In the genomic region with DNA sequence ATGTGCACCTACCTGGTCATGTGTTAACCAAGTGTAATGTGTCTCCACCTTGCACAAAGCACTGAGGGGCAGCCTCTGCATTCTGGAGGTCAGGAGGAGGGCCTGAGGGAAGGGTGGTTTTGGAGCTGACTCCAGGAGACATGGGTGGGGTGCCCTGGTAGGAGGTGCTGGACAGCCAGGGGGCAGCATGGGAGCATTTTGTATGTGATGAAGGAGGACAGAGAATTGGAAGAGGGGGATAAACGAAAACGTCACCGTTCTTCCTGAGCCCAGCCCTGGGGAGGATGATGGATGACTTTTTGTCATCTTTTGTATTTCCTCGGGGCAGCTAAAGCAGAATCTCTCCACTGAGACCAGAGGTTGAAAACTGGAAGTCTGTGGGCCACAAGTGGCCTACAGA, we compare ENCODE assay signal across 11 cellular contexts.
DNase-seq lines count a peak whose midpoint lies in the region; ATAC-seq and TF ChIP-seq lines count a peak whose summit lies in the region.
"Had no signal": no experiment of that assay in that cellular context is flagged by ENCODE, and none has a peak within 500 bp of the region (broad histone marks: within the 10 kb centered on the region; RNA-seq: fewer than 3 reads in every experiment).

No MANE protein-coding gene starts in this region.

- no peaks in the 10 kb centered on the region for H3K36me3 Mint-ChIP-seq in MCF 10A (ENCODE audit: insufficient read depth, unreplicated experiment)

- H3K4me1 Mint-ChIP-seq in MCF 10A (ENCODE audit: insufficient read depth, unreplicated experiment): peaks cover 5% of the 10 kb centered on the region
- H3K4me1 Mint-ChIP-seq: brain had no signal

- H3K36me3 ChIP-seq in breast epithelium (no peaks in the 10 kb centered on the region), left ventricle myocardium inferior (no peaks in the 10 kb centered on the region), upper lobe of right lung (no peaks in the 10 kb centered on the region)

- TF ChIP-seq CTCF in MCF 10A (IDR thresholded peaks at IDR 0.05; ENCODE audit: unreplicated experiment) (no peak), breast epithelium (IDR thresholded peaks at IDR 0.05) (no peak), left ventricle myocardium inferior (IDR thresholded peaks at IDR 0.05; ENCODE audit: borderline replicate concordance) (peak; percentile 56), upper lobe of right lung (IDR thresholded peaks at IDR 0.05) (peak; percentile 38), GM10248 (IDR thresholded peaks at IDR 0.05; ENCODE audit: control extremely low read depth, extremely low read depth, low read depth, missing control alignments) (no peak)

- H3K4me3 Mint-ChIP-seq in MCF 10A (ENCODE audit: unreplicated experiment): no peak overlapping the region
- H3K4me3 Mint-ChIP-seq: brain had no signal

- intact Hi-C loops in MCF 10A (cut with micrococcal nuclease) (no loop called here), breast epithelium (cut with DNase I; ENCODE audit: low total_unique reads) (no loop called here), left ventricle myocardium inferior (cut with micrococcal nuclease) (no loop called here), upper lobe of right lung (cut with DNase I) (no loop called here)

- H3K27ac Mint-ChIP-seq in MCF 10A (ENCODE audit: low read depth, unreplicated experiment): no peak overlapping the region
- H3K27ac Mint-ChIP-seq: brain had no signal

- BruUV-seq in MCF 10A (replicated peaks; lab: Mats Ljungman, UMichigan): no TSS peak

- H3K4me3 ChIP-seq in breast epithelium: no peak overlapping the region
- no peak overlapping the region for H3K4me3 ChIP-seq in left ventricle myocardium inferior
- H3K4me3 ChIP-seq in upper lobe of right lung: no peak overlapping the region

- DNase-seq in MCF 10A (ENCODE audit: unreplicated experiment): peak; percentile 20
- DNase-seq in breast epithelium (ENCODE audit: low spot score in 2 of 2): no peak
- DNase-seq in SK-MEL-5 (ENCODE audit: low read depth, low spot score): peak; percentile 58
- DNase-seq in left ventricle myocardium inferior: peak; percentile 22
- DNase-seq in upper lobe of right lung: no peak
- no peak for DNase-seq in NCI-H2107 treated with DMSO at 0.1 percent for 48 hours (lab: John Stamatoyannopoulos, UW; ENCODE audit: unreplicated experiment)
- DNase-seq in GM10248 (ENCODE audit: extremely low spot score): no peak
- DNase-seq in amniotic stem cell (lab: John Stamatoyannopoulos, UW): no peak
- DNase-seq: NCI-H1417 treated with DMSO at 0.1 percent for 48 hours; stimulated activated CD4-positive, alpha-beta T cell treated with anti-CD3 and anti-CD28 coated beads, Interleukin-2, amount 100 ng/mL, for 48 hours had no signal

- H3K27me3 ChIP-seq in breast epithelium: no peaks in the 10 kb centered on the region
- no peaks in the 10 kb centered on the region for H3K27me3 ChIP-seq in left ventricle myocardium inferior (ENCODE audit: low read depth)
- H3K27me3 ChIP-seq in upper lobe of right lung: no peaks in the 10 kb centered on the region

- no peaks in the 10 kb centered on the region for H3K9me3 Mint-ChIP-seq in MCF 10A (ENCODE audit: unreplicated experiment)

- H3K4me1 ChIP-seq in breast epithelium (no peaks in the 10 kb centered on the region), left ventricle myocardium inferior (no peaks in the 10 kb centered on the region), upper lobe of right lung (no peaks in the 10 kb centered on the region)

- H3K27me3 Mint-ChIP-seq in MCF 10A (ENCODE audit: insufficient read depth, unreplicated experiment): no peaks in the 10 kb centered on the region

- POLR2A ChIA-PET in MCF 10A (lab: Yijun Ruan, JAX) (interaction anchor here (0.7 kb wide), 1 partner anchor 426 kb away, joined by 5 read pairs; no protein-coding TSS in a partner anchor), GM10248 (lab: Yijun Ruan, JAX) (no interaction called here)

- peak; percentile 69 for ATAC-seq in upper lobe of right lung

- H3K9me3 ChIP-seq in breast epithelium (no peaks in the 10 kb centered on the region), left ventricle myocardium inferior (replicated peaks) (no peaks in the 10 kb centered on the region), upper lobe of right lung (no peaks in the 10 kb centered on the region)

- H3K27ac ChIP-seq in breast epithelium: no peak overlapping the region
- H3K27ac ChIP-seq in left ventricle myocardium inferior (replicated peaks): no peak overlapping the region
- no peak overlapping the region for H3K27ac ChIP-seq in upper lobe of right lung

- CTCF ChIA-PET in MCF 10A (lab: Yijun Ruan, JAX): interaction anchor here (0.6 to 0.7 kb wide), 2 partner anchors 160 to 436 kb away, joined by 3 read pairs; no protein-coding TSS in a partner anchor
- CTCF ChIA-PET in GM10248 (lab: Yijun Ruan, JAX): interaction anchor here (1.5 kb wide), 1 partner anchor 9 kb away, joined by 8 read pairs; no protein-coding TSS in a partner anchor

- no peak for TF ChIP-seq POLR2A in breast epithelium (IDR thresholded peaks at IDR 0.05)

- in situ Hi-C loops in SK-MEL-5 (cut with HindIII; ENCODE audit: low pct_unique_long_range_greater_than_20kb, low sequenced_read_pairs): no loop called here

Comparison
In these comparisons a context has a peak if more than half of its experiments do, and no peak if none do; other contexts are left out.
1. DNase-seq: peak in MCF 10A (single experiment), SK-MEL-5 (single experiment) and left ventricle myocardium inferior (single experiment); none in breast epithelium (0 of 2), upper lobe of right lung (single experiment), NCI-H2107 treated with DMSO at 0.1 percent for 48 hours (single experiment), GM10248 (single experiment) and amniotic stem cell (single experiment).
2. CTCF ChIP-seq: peak in left ventricle myocardium inferior (single experiment) and upper lobe of right lung (single experiment); none in MCF 10A (single experiment), breast epithelium (0 of 3) and GM10248 (single experiment).